In genomic region chr1:87450615-87451209, GRCh38 we compare ENCODE assay signal across 12 cellular contexts.
A peak's percentile ranks its signal among the peaks of the same experiment; 100 is the strongest.
DNase-seq lines count a peak whose midpoint lies in the region; ATAC-seq and TF ChIP-seq lines count a peak whose summit lies in the region.
"Had no signal": no experiment of that assay in that cellular context is flagged by ENCODE, and none has a peak within 500 bp of the region (broad histone marks: within the 10 kb centered on the region; RNA-seq: fewer than 3 reads in every experiment).

No MANE protein-coding gene starts in this region.

- H3K9me3 Mint-ChIP-seq in natural killer cell: no peaks in the 10 kb centered on the region
- H3K9me3 Mint-ChIP-seq: central memory CD8-positive, alpha-beta T cell had no signal

- H3K27me3 Mint-ChIP-seq in natural killer cell (ENCODE audit: low read depth in 2 of 2): no peaks in the 10 kb centered on the region

- no peak overlapping the region for H3K4me3 Mint-ChIP-seq in natural killer cell
- H3K4me3 Mint-ChIP-seq: central memory CD8-positive, alpha-beta T cell had no signal

- no peak overlapping the region for H3K27ac Mint-ChIP-seq in natural killer cell

- no peaks in the 10 kb centered on the region for H3K36me3 Mint-ChIP-seq in natural killer cell

- TF ChIP-seq CTCF in GM12872 (IDR thresholded peaks at IDR 0.05; ENCODE audit: insufficient read depth, low read depth, low read length): 0 out of 3 replicates have a peak, but pooled peaks have one; percentile 6
- TF ChIP-seq CTCF in mucosa of descending colon (IDR thresholded peaks at IDR 0.05): no peak
- no peak for TF ChIP-seq CTCF in prostate gland (IDR thresholded peaks at IDR 0.05)
- TF ChIP-seq CTCF in natural killer cell (IDR thresholded peaks at IDR 0.05): no peak

- 88% methylated on average over 8 of the region's 8 CpGs for WGBS in prostate gland

- H3K9me3 ChIP-seq in mucosa of descending colon (no peaks in the 10 kb centered on the region), prostate gland (no peaks in the 10 kb centered on the region)
- H3K9me3 ChIP-seq: neutrophil had no signal

- H3K4me1 ChIP-seq in mucosa of descending colon (ENCODE audit: low read depth): no peaks in the 10 kb centered on the region
- no peaks in the 10 kb centered on the region for H3K4me1 ChIP-seq in prostate gland (replicated peaks)

- intact Hi-C loops in mucosa of descending colon (cut with DNase I, micrococcal nuclease) (no loop called here), prostate gland (cut with DNase I) (no loop called here), head of caudate nucleus (cut with DNase I) (no loop called here), natural killer cell (cut with micrococcal nuclease) (no loop called here)

- peak; percentile 17 for DNase-seq in HT1080 (ENCODE audit: low read depth)
- DNase-seq in activated CD4-positive, alpha-beta T cell treated with anti-CD3 and anti-CD28 coated beads, Interleukin-2, amount 50 U/mL, for 1 hour: peak; percentile 6
- DNase-seq in mucosa of descending colon: peak; percentile 57 to 64 (median 58)
- DNase-seq in prostate gland (ENCODE audit: low spot score): no peak
- no peak for DNase-seq in head of caudate nucleus
- DNase-seq in natural killer cell: no peak
- DNase-seq: hypothalamus, NCI-H510A had no signal

- H3K4me1 Mint-ChIP-seq in natural killer cell: peaks cover 9 to 14% of the 10 kb centered on the region in 2 donors
- H3K4me1 Mint-ChIP-seq: central memory CD8-positive, alpha-beta T cell had no signal

- H3K36me3 ChIP-seq in mucosa of descending colon (ENCODE audit: low read depth): no peaks in the 10 kb centered on the region
- no peaks in the 10 kb centered on the region for H3K36me3 ChIP-seq in prostate gland
- H3K36me3 ChIP-seq: neutrophil had no signal

- H3K27ac ChIP-seq in prostate gland: no peak overlapping the region
- H3K27ac ChIP-seq: neutrophil had no signal

- no peak overlapping the region for H3K4me3 ChIP-seq in mucosa of descending colon
- H3K4me3 ChIP-seq in prostate gland: no peak overlapping the region

- no peaks in the 10 kb centered on the region for H3K27me3 ChIP-seq in prostate gland (replicated peaks; ENCODE audit: insufficient read depth)
- H3K27me3 ChIP-seq: neutrophil had no signal

- ATAC-seq in mucosa of descending colon: peak; percentile 61
- ATAC-seq in HG03521 (IDR thresholded peaks at IDR 0.05; ENCODE audit: unreplicated experiment): no peak
- no peak for ATAC-seq in natural killer cell

- no peak for TF ChIP-seq POLR2A in prostate gland (IDR thresholded peaks at IDR 0.05)

Comparison
In these comparisons a context has a peak if more than half of its experiments do, and no peak if none do; other contexts are left out.
1. DNase-seq: peak in HT1080 (single experiment), activated CD4-positive, alpha-beta T cell treated with anti-CD3 and anti-CD28 coated beads, Interleukin-2, amount 50 U/mL, for 1 hour (single experiment) and mucosa of descending colon (3 of 3); none in prostate gland (single experiment), head of caudate nucleus (0 of 42) and natural killer cell (single experiment).